23 cellular contexts compared by ENCODE assay signal in genomic region chr18:40208951-40209350, GRCh38.
"Had no signal": no experiment of that assay in that cellular context is flagged by ENCODE, and none has a peak within 500 bp of the region (broad histone marks: within the 10 kb centered on the region; RNA-seq: fewer than 3 reads in every experiment).

No MANE protein-coding gene starts in this region.

- H3K4me3 ChIP-seq: esophagus squamous epithelium, heart right ventricle, suprapubic skin, tibial nerve had no signal

- H3K27me3 Mint-ChIP-seq: central memory CD8-positive, alpha-beta T cell; dendritic cell treated with granulocyte-macrophage colony-stimulating factor and Interleukin-4, amounts not matched to agents 40 ng/mL and 50 ng/mL, for 4 days; stimulated activated naive B cell treated with anti-CD40 and anti-IgM and Interleukin-4, amounts not matched to agents 10 μg/mL and 1 μg/mL and 100 μg/mL, for 72 hours had no signal

- H3K4me1 Mint-ChIP-seq: central memory CD8-positive, alpha-beta T cell; nephron; stimulated activated naive B cell treated with anti-CD40 and anti-IgM and Interleukin-4, amounts not matched to agents 10 μg/mL and 1 μg/mL and 100 μg/mL, for 72 hours had no signal

- H3K27ac ChIP-seq: epithelial cell of prostate, esophagus squamous epithelium, heart right ventricle, neutrophil, suprapubic skin, tibial nerve, VCaP had no signal

- H3K27me3 ChIP-seq: esophagus squamous epithelium, heart right ventricle, neutrophil, suprapubic skin, tibial nerve had no signal

- H3K36me3 ChIP-seq: esophagus squamous epithelium, heart right ventricle, neutrophil, suprapubic skin, tibial nerve had no signal

- ATAC-seq: activated naive CD4-positive, alpha-beta T cell treated with anti-CD3 and anti-CD28 coated beads, Interleukin-2, amount 50 U/mL, for 72 hours; activated T-cell treated with anti-CD3 and anti-CD28 coated beads, Interleukin-2, amount 50 U/mL, for 72 hours; heart right ventricle; left lobe of liver; stimulated activated naive B cell treated with anti-CD40 and anti-IgM and Interleukin-4, amounts not matched to agents 10 μg/mL and 1 μg/mL and 100 μg/mL, for 72 hours had no signal

- H3K27ac Mint-ChIP-seq: activated naive CD4-positive, alpha-beta T cell treated with anti-CD3 and anti-CD28 coated beads, Interleukin-2, amount 50 U/mL, for 72 hours; activated T-cell treated with anti-CD3 and anti-CD28 coated beads, Interleukin-2, amount 50 U/mL, for 72 hours; dendritic cell treated with granulocyte-macrophage colony-stimulating factor and Interleukin-4, amounts not matched to agents 40 ng/mL and 50 ng/mL, for 4 days; nephron; stimulated activated naive B cell treated with anti-CD40 and anti-IgM and Interleukin-4, amounts not matched to agents 10 μg/mL and 1 μg/mL and 100 μg/mL, for 72 hours had no signal

- H3K4me3 Mint-ChIP-seq: activated T-cell treated with anti-CD3 and anti-CD28 coated beads, Interleukin-2, amount 50 U/mL, for 72 hours; central memory CD8-positive, alpha-beta T cell; dendritic cell treated with granulocyte-macrophage colony-stimulating factor and Interleukin-4, amounts not matched to agents 40 ng/mL and 50 ng/mL, for 4 days; nephron; stimulated activated naive B cell treated with anti-CD40 and anti-IgM and Interleukin-4, amounts not matched to agents 10 μg/mL and 1 μg/mL and 100 μg/mL, for 72 hours had no signal

- H3K4me1 ChIP-seq: esophagus squamous epithelium, heart right ventricle, suprapubic skin, tibial nerve had no signal

- H3K36me3 Mint-ChIP-seq: stimulated activated naive B cell treated with anti-CD40 and anti-IgM and Interleukin-4, amounts not matched to agents 10 μg/mL and 1 μg/mL and 100 μg/mL, for 72 hours had no signal

- H3K9me3 ChIP-seq: esophagus squamous epithelium, neutrophil, suprapubic skin, tibial nerve had no signal

- DNase-seq: activated CD4-positive, alpha-beta T cell treated with anti-CD3 and anti-CD28 coated beads for 4 hours; activated CD4-positive, alpha-beta T cell treated with anti-CD3 and anti-CD28 coated beads, Interleukin-2, amount 50 U/mL, for 4 hours; activated naive CD4-positive, alpha-beta T cell; activated T-cell treated with anti-CD3 and anti-CD28 coated beads for 4 hours; activated T-cell treated with anti-CD3 and anti-CD28 coated beads, Interleukin-2, amount 50 U/mL, for 72 hours; anterior cingulate cortex; esophagus squamous epithelium; foreskin melanocyte; heart right ventricle; kidney glomerular epithelial cell; stimulated activated CD4-positive, alpha-beta T cell treated with anti-CD3 and anti-CD28 coated beads, Interleukin-15, amount 100 ng/mL, for 24 hours; stimulated activated CD4-positive, alpha-beta T cell treated with anti-CD3 and anti-CD28 coated beads, Interleukin-2, amount 100 ng/mL, for 24 hours; stimulated activated naive B cell treated with anti-CD40 and anti-IgM and Interleukin-4, amounts not matched to agents 10 μg/mL and 1 μg/mL and 100 μg/mL, for 72 hours had no signal
